Comparison of ENCODE assay signal across 1 cellular context in genomic region chr9:129442791-129443511, GRCh38.
TF ChIP-seq lines count a peak whose summit lies in the region.

No MANE protein-coding gene starts in this region.

TF ChIP-seq in HCT116, 20 proteins besides CTCF, POLR2A, EP300 and RAD21 (continued from another document):
- TF ChIP-seq, protein P1, sequence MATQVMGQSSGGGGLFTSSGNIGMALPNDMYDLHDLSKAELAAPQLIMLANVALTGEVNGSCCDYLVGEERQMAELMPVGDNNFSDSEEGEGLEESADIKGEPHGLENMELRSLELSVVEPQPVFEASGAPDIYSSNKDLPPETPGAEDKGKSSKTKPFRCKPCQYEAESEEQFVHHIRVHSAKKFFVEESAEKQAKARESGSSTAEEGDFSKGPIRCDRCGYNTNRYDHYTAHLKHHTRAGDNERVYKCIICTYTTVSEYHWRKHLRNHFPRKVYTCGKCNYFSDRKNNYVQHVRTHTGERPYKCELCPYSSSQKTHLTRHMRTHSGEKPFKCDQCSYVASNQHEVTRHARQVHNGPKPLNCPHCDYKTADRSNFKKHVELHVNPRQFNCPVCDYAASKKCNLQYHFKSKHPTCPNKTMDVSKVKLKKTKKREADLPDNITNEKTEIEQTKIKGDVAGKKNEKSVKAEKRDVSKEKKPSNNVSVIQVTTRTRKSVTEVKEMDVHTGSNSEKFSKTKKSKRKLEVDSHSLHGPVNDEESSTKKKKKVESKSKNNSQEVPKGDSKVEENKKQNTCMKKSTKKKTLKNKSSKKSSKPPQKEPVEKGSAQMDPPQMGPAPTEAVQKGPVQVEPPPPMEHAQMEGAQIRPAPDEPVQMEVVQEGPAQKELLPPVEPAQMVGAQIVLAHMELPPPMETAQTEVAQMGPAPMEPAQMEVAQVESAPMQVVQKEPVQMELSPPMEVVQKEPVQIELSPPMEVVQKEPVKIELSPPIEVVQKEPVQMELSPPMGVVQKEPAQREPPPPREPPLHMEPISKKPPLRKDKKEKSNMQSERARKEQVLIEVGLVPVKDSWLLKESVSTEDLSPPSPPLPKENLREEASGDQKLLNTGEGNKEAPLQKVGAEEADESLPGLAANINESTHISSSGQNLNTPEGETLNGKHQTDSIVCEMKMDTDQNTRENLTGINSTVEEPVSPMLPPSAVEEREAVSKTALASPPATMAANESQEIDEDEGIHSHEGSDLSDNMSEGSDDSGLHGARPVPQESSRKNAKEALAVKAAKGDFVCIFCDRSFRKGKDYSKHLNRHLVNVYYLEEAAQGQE (IDR thresholded peaks at IDR 0.05; ENCODE audit: low read depth) = no peak
- no peak for TF ChIP-seq EZH2phosphoT487 (IDR thresholded peaks at IDR 0.05; ENCODE audit: borderline replicate concordance)
- no peak for TF ChIP-seq JUND (IDR thresholded peaks at IDR 0.05)
- TF ChIP-seq ELF1 (IDR thresholded peaks at IDR 0.05; ENCODE audit: borderline replicate concordance, low read depth) = no peak
- TF ChIP-seq EGR1 (IDR thresholded peaks at IDR 0.05; ENCODE audit: low read depth) = no peak
- TF ChIP-seq ZNF274 (IDR thresholded peaks at IDR 0.05; ENCODE audit: low read depth, low read length) = no peak
- no peak for TF ChIP-seq EZH2 (IDR thresholded peaks at IDR 0.05)
- TF ChIP-seq POLR2AphosphoS5 (IDR thresholded peaks at IDR 0.05; ENCODE audit: low read depth, low read length) = no peak
- TF ChIP-seq FOSL1 (IDR thresholded peaks at IDR 0.05; ENCODE audit: low read depth) = no peak
- TF ChIP-seq SRF (IDR thresholded peaks at IDR 0.05; ENCODE audit: low read depth) = no peak
- TF ChIP-seq YY1 (IDR thresholded peaks at IDR 0.05; ENCODE audit: extremely low read depth, insufficient replicate concordance, low read depth, low read length) = no peak
- TF ChIP-seq ATF3 (IDR thresholded peaks at IDR 0.05) = no peak
